7 cellular contexts compared by ENCODE assay signal in genomic region chr19:3357731-3358391, GRCh38. TPM values are rescaled to one million over a fixed set of nuclear protein-coding genes. Genes with fewer than 3 reads are reported as not detected.
DNase-seq lines count a peak whose midpoint lies in the region; ATAC-seq and TF ChIP-seq lines count a peak whose summit lies in the region.

No MANE protein-coding gene starts in this region.

- peaks cover 19% of the 10 kb centered on the region for H3K4me1 Mint-ChIP-seq in HFFc6 (ENCODE audit: low read depth)
- H3K4me1 Mint-ChIP-seq in activated CD4-positive, alpha-beta memory T cell treated with anti-CD3 and anti-CD28 coated beads for 36 hours (ENCODE audit: low read depth), result peaks cover 27% of the 10 kb centered on the region

- DNase-seq in HFFc6, result no peak
- peak; percentile 29 for DNase-seq in activated CD4-positive, alpha-beta memory T cell treated with anti-CD3 and anti-CD28 coated beads for 36 hours
- DNase-seq in right atrium auricular region (ENCODE audit: low spot score), result no peak
- DNase-seq in stimulated activated naive CD4-positive, alpha-beta T cell (lab: John Stamatoyannopoulos, UW), result peak in 4 of 6 experiments; percentile 20 to 47 (median 32)
- no peak for DNase-seq in NAMALWA (ENCODE audit: low spot score)
- no peak for DNase-seq in globus pallidus (ENCODE audit: low spot score)

- no peaks in the 10 kb centered on the region for H3K36me3 ChIP-seq in right atrium auricular region

- CTCF ChIA-PET in activated CD4-positive, alpha-beta memory T cell treated with anti-CD3 and anti-CD28 coated beads for 36 hours (lab: Charles Lee), result interaction anchor here (1.1 kb wide), 1 partner anchor 73 kb away, joined by 3 read pairs; no protein-coding TSS in a partner anchor

- no peak for TF ChIP-seq POLR2A in GM18505 (IDR thresholded peaks at IDR 0.05; ENCODE audit: borderline replicate concordance, extremely low read depth, insufficient read depth, insufficient read length)

- H3K9me3 ChIP-seq in right atrium auricular region, result no peaks in the 10 kb centered on the region

- POLR2A ChIA-PET in activated CD4-positive, alpha-beta memory T cell treated with anti-CD3 and anti-CD28 coated beads for 36 hours (lab: Charles Lee), result no interaction called here

- H3K27me3 ChIP-seq in right atrium auricular region, result no peaks in the 10 kb centered on the region

- intact Hi-C loops in activated CD4-positive, alpha-beta memory T cell treated with anti-CD3 and anti-CD28 coated beads for 36 hours (cut with micrococcal nuclease), result no loop called here

- no peaks in the 10 kb centered on the region for H3K9me3 Mint-ChIP-seq in HFFc6
- peaks cover 2% of the 10 kb centered on the region for H3K9me3 Mint-ChIP-seq in activated CD4-positive, alpha-beta memory T cell treated with anti-CD3 and anti-CD28 coated beads for 36 hours

- peak overlapping the region; percentile 73 to 84 for H3K27ac ChIP-seq in right atrium auricular region

- H3K36me3 Mint-ChIP-seq in HFFc6 (ENCODE audit: low read depth), result no peaks in the 10 kb centered on the region
- H3K36me3 Mint-ChIP-seq in activated CD4-positive, alpha-beta memory T cell treated with anti-CD3 and anti-CD28 coated beads for 36 hours, result no peaks in the 10 kb centered on the region

- peaks cover 0 to 37% of the 10 kb centered on the region in 2 donors for H3K4me1 ChIP-seq in right atrium auricular region

- H3K27ac Mint-ChIP-seq in HFFc6, result peak overlapping the region; percentile 33; the same call in 1 of the 2 replicates
- peak overlapping the region; percentile 23 for H3K27ac Mint-ChIP-seq in activated CD4-positive, alpha-beta memory T cell treated with anti-CD3 and anti-CD28 coated beads for 36 hours

- ATAC-seq in GM18505 (IDR thresholded peaks at IDR 0.05; ENCODE audit: unreplicated experiment), result no peak

- H3K27me3 Mint-ChIP-seq in HFFc6 (ENCODE audit: insufficient read depth), result no peaks in the 10 kb centered on the region; the same call in 1 of the 2 replicates
- H3K27me3 Mint-ChIP-seq in activated CD4-positive, alpha-beta memory T cell treated with anti-CD3 and anti-CD28 coated beads for 36 hours, result peaks cover 2% of the 10 kb centered on the region

- TF ChIP-seq CTCF in HFFc6 (IDR thresholded peaks at IDR 0.05) (no peak), right atrium auricular region (IDR thresholded peaks at IDR 0.05) (no peak)

- peak overlapping the region; percentile 99 for H3K4me3 ChIP-seq in right atrium auricular region

- peak overlapping the region; percentile 71 for H3K4me3 Mint-ChIP-seq in HFFc6
- peak overlapping the region; percentile 50 for H3K4me3 Mint-ChIP-seq in activated CD4-positive, alpha-beta memory T cell treated with anti-CD3 and anti-CD28 coated beads for 36 hours

RNA-seq across cellular contexts. Expression of gene NFIC, which starts 8.5 kb away (rescaled TPM):
- total RNA-seq in HFFc6 (2021; fragmentation: NEBNext Ultra II Directional; extraction: Animal tissue kit (Norgen Biotek cat#: 25700)), result 100 to 1,000 TPM; 186 to 219 (median 211) TPM
- 10 to 100 TPM; 19.7 to 19.9 TPM for total RNA-seq in activated CD4-positive, alpha-beta memory T cell treated with anti-CD3 and anti-CD28 coated beads for 36 hours
- total RNA-seq in right atrium auricular region, result 100 to 1,000 TPM; 111 to 196 TPM

Comparison
In these comparisons a context has a peak if more than half of its experiments do, and no peak if none do; other contexts are left out.
1. DNase-seq: peak in activated CD4-positive, alpha-beta memory T cell treated with anti-CD3 and anti-CD28 coated beads for 36 hours (single experiment) and stimulated activated naive CD4-positive, alpha-beta T cell (4 of 6); none in HFFc6 (single experiment), right atrium auricular region (single experiment), NAMALWA (single experiment) and globus pallidus (single experiment).
2. RNA of gene NFIC, which starts 8.5 kb away (total RNA-seq): 186 to 219 TPM in HFFc6 and 111 to 196 TPM in right atrium auricular region; 19.7 to 19.9 TPM in activated CD4-positive, alpha-beta memory T cell treated with anti-CD3 and anti-CD28 coated beads for 36 hours; every median in the first group is over 4 times any median in the second.